ENCODE assay signal across 18 cellular contexts in genomic region chr1:22810378-22810777, GRCh38.
DNase-seq lines count a peak whose midpoint lies in the region; ATAC-seq and TF ChIP-seq lines count a peak whose summit lies in the region.
"Had no signal": no experiment of that assay in that cellular context is flagged by ENCODE, and none has a peak within 500 bp of the region (broad histone marks: within the 10 kb centered on the region; RNA-seq: fewer than 3 reads in every experiment).

No MANE protein-coding gene starts in this region.

- H3K27ac ChIP-seq in cardiac muscle cell = peak overlapping the region; percentile 9
- no peak overlapping the region for H3K27ac ChIP-seq in mesenchymal stem cell (ENCODE audit: low read length, poor library complexity, severe bottlenecking)
- H3K27ac ChIP-seq: 22Rv1, BLaER1, GM23248 had no signal

- no peak overlapping the region for H2AFZ ChIP-seq in mesenchymal stem cell (ENCODE audit: low read depth, low read length)
- H2AFZ ChIP-seq: GM23248 had no signal

- no peak overlapping the region for H3K9ac ChIP-seq in mesenchymal stem cell (ENCODE audit: low read length)
- H3K9ac ChIP-seq: BLaER1, GM23248 had no signal

- no peak overlapping the region for H2BK120ac ChIP-seq in mesenchymal stem cell (ENCODE audit: low read depth, low read length)

- no peak overlapping the region for H3K27ac Mint-ChIP-seq in activated CD4-positive, alpha-beta T cell treated with anti-CD3 and anti-CD28 coated beads for 36 hours
- H3K27ac Mint-ChIP-seq: CD8-positive, alpha-beta memory T cell; IgD-negative memory B cell had no signal

- H3K4ac ChIP-seq in mesenchymal stem cell (ENCODE audit: low read depth in 1 of 2, low read length in 2 of 2) = peak overlapping the region in 1 of 2 experiments; percentile 6

- no peaks in the 10 kb centered on the region for H3K36me3 Mint-ChIP-seq in activated CD4-positive, alpha-beta T cell treated with anti-CD3 and anti-CD28 coated beads for 36 hours (ENCODE audit: low read depth)
- H3K36me3 Mint-ChIP-seq: CD8-positive, alpha-beta memory T cell; IgD-negative memory B cell had no signal

- no peak for TF ChIP-seq CTCF in cardiac muscle cell (IDR thresholded peaks at IDR 0.05; ENCODE audit: low read depth, low read length)
- no peak for TF ChIP-seq CTCF in GM20000 (IDR thresholded peaks at IDR 0.05; ENCODE audit: extremely low read depth, missing control alignments)

- intact Hi-C loops in left ventricle myocardium superior (cut with micrococcal nuclease) = no loop called here
- intact Hi-C loops in activated CD4-positive, alpha-beta T cell treated with anti-CD3 and anti-CD28 coated beads for 36 hours (cut with DNase I, micrococcal nuclease) = no loop called here

- H3K23ac ChIP-seq in mesenchymal stem cell (ENCODE audit: low read length in 2 of 2) = no peak overlapping the region

- peaks cover 55% of the 10 kb centered on the region for H3K79me1 ChIP-seq in mesenchymal stem cell (replicated peaks; ENCODE audit: low read length, poor library complexity, severe bottlenecking)

- H3K4me3 Mint-ChIP-seq in activated CD4-positive, alpha-beta T cell treated with anti-CD3 and anti-CD28 coated beads for 36 hours = no peak overlapping the region
- H3K4me3 Mint-ChIP-seq: CD8-positive, alpha-beta memory T cell; IgD-negative memory B cell had no signal

- H3K36me3 ChIP-seq in cardiac muscle cell = no peaks in the 10 kb centered on the region
- H3K36me3 ChIP-seq in mesenchymal stem cell (ENCODE audit: control insufficient read depth in 1 of 2, insufficient read depth in 2 of 2, low read depth in 1 of 2, low read length in 2 of 2) = peaks cover 0 to 62% of the 10 kb centered on the region in 2 experiments
- H3K36me3 ChIP-seq: BLaER1 had no signal

- H3K9me3 ChIP-seq in cardiac muscle cell (ENCODE audit: low read depth) (no peaks in the 10 kb centered on the region), mesenchymal stem cell (ENCODE audit: control insufficient read depth, low read length) (no peaks in the 10 kb centered on the region)
- H3K9me3 ChIP-seq: BLaER1, Caco-2 had no signal

- POLR2A ChIA-PET in activated CD4-positive, alpha-beta T cell treated with anti-CD3 and anti-CD28 coated beads for 36 hours (lab: Charles Lee) = no interaction called here

- H3K18ac ChIP-seq in mesenchymal stem cell (ENCODE audit: low read depth in 1 of 2, low read length in 2 of 2) = peak overlapping the region in 1 of 2 experiments; percentile 61

- no peak overlapping the region for H4K8ac ChIP-seq in mesenchymal stem cell (ENCODE audit: low read length)

- no peak overlapping the region for H3K4me3 ChIP-seq in cardiac muscle cell
- H3K4me3 ChIP-seq in mesenchymal stem cell (ENCODE audit: insufficient read depth in 1 of 2, low read depth in 1 of 2, low read length in 2 of 2) = no peak overlapping the region
- H3K4me3 ChIP-seq: BLaER1, GM23248 had no signal

- H3K4me2 ChIP-seq in mesenchymal stem cell (ENCODE audit: low read length, poor library complexity, severe bottlenecking) = no peak overlapping the region
- H3K4me2 ChIP-seq: BLaER1 had no signal

- 39% methylated on average over 2 of the region's 2 CpGs for WGBS in mesenchymal stem cell

- no peak overlapping the region for H4K91ac ChIP-seq in mesenchymal stem cell (ENCODE audit: low read length)

- H3K4me1 ChIP-seq in cardiac muscle cell (ENCODE audit: low read depth) = peaks cover 16% of the 10 kb centered on the region
- peaks cover 22% of the 10 kb centered on the region for H3K4me1 ChIP-seq in mesenchymal stem cell (ENCODE audit: control insufficient read depth, insufficient read depth, low read depth, low read length)
- H3K4me1 ChIP-seq: Caco-2 had no signal

- ATAC-seq in left ventricle myocardium superior = no peak
- ATAC-seq in activated CD4-positive, alpha-beta T cell treated with anti-CD3 and anti-CD28 coated beads for 36 hours = no peak
- ATAC-seq in GM18498 (IDR thresholded peaks at IDR 0.05; ENCODE audit: unreplicated experiment) = no peak

- H3K4me1 Mint-ChIP-seq in activated CD4-positive, alpha-beta T cell treated with anti-CD3 and anti-CD28 coated beads for 36 hours = no peaks in the 10 kb centered on the region
- H3K4me1 Mint-ChIP-seq: CD8-positive, alpha-beta memory T cell; IgD-negative memory B cell had no signal

- no peak overlapping the region for H3K14ac ChIP-seq in mesenchymal stem cell (ENCODE audit: low read length in 2 of 2)

- H3K27me3 Mint-ChIP-seq in activated CD4-positive, alpha-beta T cell treated with anti-CD3 and anti-CD28 coated beads for 36 hours = no peaks in the 10 kb centered on the region

- H2BK15ac ChIP-seq in mesenchymal stem cell (ENCODE audit: low read depth, poor library complexity, severe bottlenecking) = no peak overlapping the region

- no peak overlapping the region for H2BK5ac ChIP-seq in mesenchymal stem cell (ENCODE audit: low read depth, low read length, poor library complexity, severe bottlenecking)

- no peak for DNase-seq in cardiac muscle cell (ENCODE audit: low read depth in 1 of 2, low spot score in 1 of 2)
- no peak for DNase-seq in left ventricle myocardium superior
- peak; percentile 59 for DNase-seq in GM20000 (ENCODE audit: low spot score)
- DNase-seq in mesenchymal stem cell = no peak
- DNase-seq in AG08396 (ENCODE audit: low spot score) = no peak
- no peak for DNase-seq in DMS114 treated with DMSO at 0.1 percent for 48 hours (lab: John Stamatoyannopoulos, UW; ENCODE audit: unreplicated experiment)
- DNase-seq in activated CD4-positive, alpha-beta T cell treated with anti-CD3 and anti-CD28 coated beads for 36 hours = no peak
- DNase-seq: AML-193, Caco-2, DMS53, GF-D8, GM23248, KG1 had no signal

- H3K27me3 ChIP-seq in cardiac muscle cell = no peaks in the 10 kb centered on the region
- H3K27me3 ChIP-seq in mesenchymal stem cell (ENCODE audit: control insufficient read depth in 1 of 2, insufficient read depth in 1 of 2, low read length in 2 of 2) = peaks cover 0 to 16% of the 10 kb centered on the region in 2 experiments
- H3K27me3 ChIP-seq: BLaER1 had no signal

- H2AK5ac ChIP-seq in mesenchymal stem cell (ENCODE audit: low read length, severe bottlenecking) = no peak overlapping the region

- peak overlapping the region; percentile 0 to 85 for H2BK12ac ChIP-seq in mesenchymal stem cell (ENCODE audit: low read length in 2 of 2)

- CTCF ChIA-PET in activated CD4-positive, alpha-beta T cell treated with anti-CD3 and anti-CD28 coated beads for 36 hours (lab: Charles Lee) = no interaction called here

- no peaks in the 10 kb centered on the region for H3K9me3 Mint-ChIP-seq in activated CD4-positive, alpha-beta T cell treated with anti-CD3 and anti-CD28 coated beads for 36 hours (ENCODE audit: low read depth)
- H3K9me3 Mint-ChIP-seq: CD8-positive, alpha-beta memory T cell; IgD-negative memory B cell had no signal
